8 cellular contexts compared by ENCODE assay signal in genomic region chr12:113098428-113099028, GRCh38. TPM values are rescaled to one million over a fixed set of nuclear protein-coding genes. Genes with fewer than 3 reads are reported as not detected.
DNase-seq lines count a peak whose midpoint lies in the region; ATAC-seq and TF ChIP-seq lines count a peak whose summit lies in the region.

No MANE protein-coding gene starts in this region.

- H3K27ac ChIP-seq in H9 (ENCODE audit: insufficient read length, low read depth, low read length) (no peak overlapping the region), left lung (no peak overlapping the region)

- H3T11ph ChIP-seq in H9 (ENCODE audit: low read length) = no peak overlapping the region

- H3K79me2 ChIP-seq in H9 (ENCODE audit: insufficient read depth, low read length) = no peaks in the 10 kb centered on the region

- H3K4me1 Mint-ChIP-seq in H9 = peaks cover 11 to 15% of the 10 kb centered on the region in 2 experiments

- H4K8ac ChIP-seq in H9 (replicated peaks; ENCODE audit: insufficient read length, low read depth, low read length) = no peak overlapping the region

- peak overlapping the region; percentile 19 to 92 (median 20); a peak in 3 of 7 replicates for H3K27ac Mint-ChIP-seq in H9

- H3K23me2 ChIP-seq in H9 (ENCODE audit: insufficient read length, low read depth, low read length, poor library complexity, severe bottlenecking) = no peaks in the 10 kb centered on the region

- no peaks in the 10 kb centered on the region for H3K36me3 ChIP-seq in left lung

- no peaks in the 10 kb centered on the region; a peak in 1 of 7 replicates for H3K36me3 Mint-ChIP-seq in H9 (ENCODE audit: insufficient read depth in 1 of 3, low read depth in 3 of 3)

- H3K27me3 Mint-ChIP-seq in H9 (ENCODE audit: low read depth) = peaks cover 2% of the 10 kb centered on the region

- H3K4me1 ChIP-seq in H9 (ENCODE audit: insufficient read depth, low read length) = no peaks in the 10 kb centered on the region
- H3K4me1 ChIP-seq in left lung = peaks cover 0 to 8% of the 10 kb centered on the region in 2 donors

- no peak overlapping the region for H2AK5ac ChIP-seq in H9 (ENCODE audit: insufficient read length, low read length)

- no peaks in the 10 kb centered on the region for H4K20me1 ChIP-seq in H9 (ENCODE audit: control insufficient read depth, insufficient read depth, insufficient read length)

- no peak overlapping the region for H3K56ac ChIP-seq in H9 (ENCODE audit: insufficient read length, low read depth, low read length)

- no peaks in the 10 kb centered on the region for H3K79me1 ChIP-seq in H9 (ENCODE audit: insufficient read depth, low read depth, low read length, poor library complexity, severe bottlenecking)

- no peak overlapping the region for H2BK12ac ChIP-seq in H9 (ENCODE audit: insufficient read length, low read depth, low read length)

- H3K18ac ChIP-seq in H9 (ENCODE audit: insufficient read length, low read depth, low read length) = no peak overlapping the region

- H2BK20ac ChIP-seq in H9 (ENCODE audit: low read depth, low read length, poor library complexity, severe bottlenecking) = no peak overlapping the region

- H3K9me3 Mint-ChIP-seq in H9 = no peaks in the 10 kb centered on the region

- H3K9me3 ChIP-seq in H9 (ENCODE audit: control insufficient read depth, low read depth, low read length) (no peaks in the 10 kb centered on the region), left lung (no peaks in the 10 kb centered on the region)

- TF ChIP-seq CTCF in H9 (conservative IDR thresholded peaks at IDR 0.05) (peak; percentile 92), choroid plexus epithelial cell (conservative IDR thresholded peaks at IDR 0.05; ENCODE audit: low read depth, low read length) (peak; percentile 90), left lung (IDR thresholded peaks at IDR 0.05) (peak; percentile 76)

- H3K4me2 ChIP-seq in H9 (ENCODE audit: insufficient read depth, insufficient read length, low read length) = no peak overlapping the region

- no peak overlapping the region for H4K91ac ChIP-seq in H9 (ENCODE audit: insufficient read length, low read depth, low read length)

- WGBS in H9 (ENCODE audit: extremely low coverage, insufficient read length, low lambda C conversion rate) = no CpG with 5 or more reads among the region's 15 CpGs

- H2AFZ ChIP-seq in H9 (ENCODE audit: low read length) = no peak overlapping the region

- no peak overlapping the region for H3K14ac ChIP-seq in H9 (ENCODE audit: insufficient read depth, low read length)

- intact Hi-C loops in left lung (cut with DNase I) = no loop called here

- H3K4me3 Mint-ChIP-seq in H9 = no peak overlapping the region

- H3K4ac ChIP-seq in H9 (ENCODE audit: low read depth, low read length) = no peak overlapping the region

- H3K4me3 ChIP-seq in choroid plexus epithelial cell (ENCODE audit: low read depth, low read length) = no peak overlapping the region
- H3K4me3 ChIP-seq in left lung = no peak overlapping the region

- peak; percentile 93 for ATAC-seq in left lung

- no peak overlapping the region for H4K5ac ChIP-seq in H9 (ENCODE audit: insufficient read length, low read depth, low read length)

- no peaks in the 10 kb centered on the region for H3K27me3 ChIP-seq in H9 (ENCODE audit: insufficient read depth, low read length)
- peaks cover 0 to 18% of the 10 kb centered on the region in 2 donors for H3K27me3 ChIP-seq in left lung

- no peak overlapping the region for H2BK15ac ChIP-seq in H9 (ENCODE audit: low read depth, low read length)

- no peak overlapping the region for H3K9ac ChIP-seq in H9 (ENCODE audit: extremely low read depth, insufficient read length, low read length)

- DNase-seq in CMK (ENCODE audit: low read depth) (peak; percentile 51), H9 (peak; percentile 96), NCI-H2196 (lab: John Stamatoyannopoulos, UW; ENCODE audit: unreplicated experiment) (peak; percentile 96), choroid plexus epithelial cell (ENCODE audit: low read depth) (peak; percentile 84), left lung (peak in 1 of 2 donors; percentile 76), OCI-M2 (lab: John Stamatoyannopoulos, UW; ENCODE audit: unreplicated experiment) (no peak)
- DNase-seq in activated CD4-positive, alpha-beta T cell treated with anti-CD3 and anti-CD28 coated beads for 4 hours = peak; percentile 54 to 66
- peak; percentile 44 to 80 (median 55) for DNase-seq in stimulated activated CD4-positive, alpha-beta T cell treated with anti-CD3 and anti-CD28 coated beads, TNF-alpha, amount 100 ng/mL, for 24 hours (ENCODE audit: low read depth in 3 of 3)

- no peak overlapping the region for H2BK120ac ChIP-seq in H9 (ENCODE audit: low read depth, low read length, poor library complexity, severe bottlenecking)

- H2BK5ac ChIP-seq in H9 (ENCODE audit: insufficient read length, low read length) = no peak overlapping the region

- H3K23ac ChIP-seq in H9 (ENCODE audit: insufficient read length, low read depth, low read length) = no peak overlapping the region

RNA-seq across cellular contexts. Expression of gene RASAL1, which starts 37.0 kb away (rescaled TPM):
- total RNA-seq in H9 (2021) = 2.3 and 2.7 TPM in 2 replicates
- under 1 TPM; 0.17 to 0.24 TPM for total RNA-seq in left lung

RNA-seq across cellular contexts. Expression of gene DTX1, which starts 42.0 kb away (rescaled TPM):
- 3.0 and 3.5 TPM in 2 replicates for total RNA-seq in H9 (2021)
- 1 to 10 TPM in 1 of 2 donors, under 1 TPM in 1; 0.70 to 3.8 TPM for total RNA-seq in left lung

RNA-seq across cellular contexts. Expression of gene CFAP73, which starts 51.0 kb away (rescaled TPM):
- total RNA-seq in H9 (2021) (not detected in 2 replicates), left lung (1 to 10 TPM in 1 of 2 donors, not detected in 1; 4.3 TPM)
